22 cellular contexts compared by ENCODE assay signal in the genomic region with DNA sequence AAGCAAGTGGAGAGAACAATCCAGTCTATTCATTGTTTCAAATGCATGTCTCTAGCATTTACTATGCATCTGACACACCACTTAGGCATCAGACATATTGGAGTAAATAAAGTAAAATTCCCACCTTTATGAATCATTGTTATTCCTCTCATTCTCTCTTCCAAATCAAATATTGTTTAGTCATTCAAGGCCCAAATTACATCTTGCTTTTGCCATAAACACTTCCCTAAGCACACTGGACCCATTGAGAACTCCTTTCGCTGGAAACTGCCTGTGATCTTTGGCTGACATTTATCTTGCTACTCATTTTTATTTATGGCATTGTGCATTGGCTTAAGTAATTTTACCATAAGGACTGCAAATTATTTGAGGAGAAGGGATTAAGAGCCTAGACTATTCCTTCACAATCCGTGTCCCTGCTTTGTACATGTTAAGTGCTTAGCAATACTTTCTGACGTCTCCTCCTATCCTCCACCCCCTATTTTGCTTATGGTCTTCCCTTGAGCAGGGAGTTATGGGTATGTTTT. TPM values are rescaled to one million over a fixed set of nuclear protein-coding genes. Genes with fewer than 3 reads are reported as not detected.
A peak's percentile ranks its signal among the peaks of the same experiment; 100 is the strongest.
DNase-seq lines count a peak whose midpoint lies in the region; ATAC-seq and TF ChIP-seq lines count a peak whose summit lies in the region.
"Had no signal": no experiment of that assay in that cellular context is flagged by ENCODE, and none has a peak within 500 bp of the region (broad histone marks: within the 10 kb centered on the region; RNA-seq: fewer than 3 reads in every experiment).

No MANE protein-coding gene starts in this region.

- POLR2A ChIA-PET in Panc1 (lab: Charles Lee), result no interaction called here

- no peaks in the 10 kb centered on the region for H3K27me3 ChIP-seq in Panc1 (ENCODE audit: control insufficient read depth, insufficient read depth, low read length)
- no peaks in the 10 kb centered on the region for H3K27me3 ChIP-seq in thoracic aorta (replicated peaks; ENCODE audit: insufficient read depth)

- H3K9me3 ChIP-seq in Panc1 (ENCODE audit: control insufficient read depth, insufficient read depth, low read depth, low read length) (no peaks in the 10 kb centered on the region), thoracic aorta (no peaks in the 10 kb centered on the region)

- H3K27ac ChIP-seq in Panc1 (ENCODE audit: low read length) (no peak overlapping the region), epithelial cell of prostate (peak overlapping the region; percentile 72), thoracic aorta (peak overlapping the region; percentile 93 to 94)

- intact Hi-C loops in Panc1 (cut with micrococcal nuclease; ENCODE audit: unreplicated experiment), result no loop called here

- TF ChIP-seq CTCF in Panc1 (IDR thresholded peaks at IDR 0.05) (no peak), thoracic aorta (IDR thresholded peaks at IDR 0.05) (no peak)

- in situ Hi-C loops in Panc1 (cut with HindIII; ENCODE audit: low pct_unique_long_range_greater_than_20kb, low sequenced_read_pairs), result no loop called here

- BruUV-seq in Panc1 (replicated peaks; lab: Mats Ljungman, UMichigan), result no TSS peak

- ATAC-seq in Panc1, result peak; percentile 84
- ATAC-seq in thoracic aorta (ENCODE audit: insufficient number of reproducible peaks, low FRiP score, low read depth), result peak; percentile 32
- no peak for ATAC-seq in SK-N-SH treated with all-trans-retinoic acid at 6 μM for 48 hours

- H3K36me3 ChIP-seq in Panc1 (ENCODE audit: control insufficient read depth, insufficient read depth, low read length) (no peaks in the 10 kb centered on the region), thoracic aorta (no peaks in the 10 kb centered on the region)

- no peaks in the 10 kb centered on the region for H3K4me1 ChIP-seq in Panc1 (ENCODE audit: control insufficient read depth, insufficient read depth, low read length)
- peaks cover 35 to 73% of the 10 kb centered on the region in 2 donors for H3K4me1 ChIP-seq in thoracic aorta (ENCODE audit: control insufficient read depth in 1 of 2, low read depth in 2 of 2)

- H3K4me3 ChIP-seq in Panc1 (ENCODE audit: low read depth in 2 of 2, low read length in 2 of 2) (no peak overlapping the region), thoracic aorta (no peak overlapping the region)

- DNase-seq in ELR (ENCODE audit: low read depth) (peak; percentile 24), Panc1 (ENCODE audit: low read depth, low spot score) (peak; percentile 65), epithelial cell of prostate (ENCODE audit: low read depth, low spot score) (no peak), thoracic aorta (ENCODE audit: low spot score) (no peak), NCI-H2081 (lab: John Stamatoyannopoulos, UW) (no peak), Ammon's horn (ENCODE audit: low spot score) (no peak)
- DNase-seq: activated CD4-positive, alpha-beta T cell treated with anti-CD3 and anti-CD28 coated beads, Interleukin-2, amount 10 ng/mL, durations not matched to agents 24 days and 14 days; activated naive CD8-positive, alpha-beta T cell treated with anti-CD3 and anti-CD28 coated beads for 36 hours; DND-41; foreskin melanocyte; H7; hypothalamus; Kasumi-1; kidney; naive B cell; NCI-H2107; NCI-H510A; SHP77; substantia nigra had no signal

- CTCF ChIA-PET in Panc1 (lab: Charles Lee), result no interaction called here

TF ChIP-seq in SK-N-SH treated with all-trans-retinoic acid at 6 μM for 48 hours, 23 proteins besides CTCF, POLR2A, EP300 and RAD21 (continues in another document):
- TF ChIP-seq, protein P1, sequence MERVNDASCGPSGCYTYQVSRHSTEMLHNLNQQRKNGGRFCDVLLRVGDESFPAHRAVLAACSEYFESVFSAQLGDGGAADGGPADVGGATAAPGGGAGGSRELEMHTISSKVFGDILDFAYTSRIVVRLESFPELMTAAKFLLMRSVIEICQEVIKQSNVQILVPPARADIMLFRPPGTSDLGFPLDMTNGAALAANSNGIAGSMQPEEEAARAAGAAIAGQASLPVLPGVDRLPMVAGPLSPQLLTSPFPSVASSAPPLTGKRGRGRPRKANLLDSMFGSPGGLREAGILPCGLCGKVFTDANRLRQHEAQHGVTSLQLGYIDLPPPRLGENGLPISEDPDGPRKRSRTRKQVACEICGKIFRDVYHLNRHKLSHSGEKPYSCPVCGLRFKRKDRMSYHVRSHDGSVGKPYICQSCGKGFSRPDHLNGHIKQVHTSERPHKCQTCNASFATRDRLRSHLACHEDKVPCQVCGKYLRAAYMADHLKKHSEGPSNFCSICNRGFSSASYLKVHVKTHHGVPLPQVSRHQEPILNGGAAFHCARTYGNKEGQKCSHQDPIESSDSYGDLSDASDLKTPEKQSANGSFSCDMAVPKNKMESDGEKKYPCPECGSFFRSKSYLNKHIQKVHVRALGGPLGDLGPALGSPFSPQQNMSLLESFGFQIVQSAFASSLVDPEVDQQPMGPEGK (CRISPR knock-in tag; IDR thresholded peaks at IDR 0.05; ENCODE audit: borderline replicate concordance), result no peak
- TF ChIP-seq ZFP30 (CRISPR knock-in tag; IDR thresholded peaks at IDR 0.05), result no peak
- no peak for TF ChIP-seq ZNF8 (CRISPR knock-in tag; IDR thresholded peaks at IDR 0.05)
- TF ChIP-seq PPARA (CRISPR knock-in tag; IDR thresholded peaks at IDR 0.05; ENCODE audit: borderline replicate concordance), result no peak
- no peak for TF ChIP-seq TOX (CRISPR knock-in tag; IDR thresholded peaks at IDR 0.05; ENCODE audit: borderline replicate concordance)
- TF ChIP-seq, protein P2, sequence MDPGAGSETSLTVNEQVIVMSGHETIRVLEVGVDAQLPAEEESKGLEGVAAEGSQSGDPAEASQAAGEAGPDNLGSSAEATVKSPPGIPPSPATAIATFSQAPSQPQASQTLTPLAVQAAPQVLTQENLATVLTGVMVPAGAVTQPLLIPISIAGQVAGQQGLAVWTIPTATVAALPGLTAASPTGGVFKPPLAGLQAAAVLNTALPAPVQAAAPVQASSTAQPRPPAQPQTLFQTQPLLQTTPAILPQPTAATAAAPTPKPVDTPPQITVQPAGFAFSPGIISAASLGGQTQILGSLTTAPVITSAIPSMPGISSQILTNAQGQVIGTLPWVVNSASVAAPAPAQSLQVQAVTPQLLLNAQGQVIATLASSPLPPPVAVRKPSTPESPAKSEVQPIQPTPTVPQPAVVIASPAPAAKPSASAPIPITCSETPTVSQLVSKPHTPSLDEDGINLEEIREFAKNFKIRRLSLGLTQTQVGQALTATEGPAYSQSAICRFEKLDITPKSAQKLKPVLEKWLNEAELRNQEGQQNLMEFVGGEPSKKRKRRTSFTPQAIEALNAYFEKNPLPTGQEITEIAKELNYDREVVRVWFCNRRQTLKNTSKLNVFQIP (CRISPR knock-in tag; IDR thresholded peaks at IDR 0.05; ENCODE audit: borderline replicate concordance, low read depth), result no peak
- TF ChIP-seq ARNTL (CRISPR knock-in tag; IDR thresholded peaks at IDR 0.05; ENCODE audit: borderline replicate concordance, low read depth), result no peak
- no peak for TF ChIP-seq BACH2 (CRISPR knock-in tag; IDR thresholded peaks at IDR 0.05; ENCODE audit: borderline replicate concordance)
- TF ChIP-seq, protein P3, sequence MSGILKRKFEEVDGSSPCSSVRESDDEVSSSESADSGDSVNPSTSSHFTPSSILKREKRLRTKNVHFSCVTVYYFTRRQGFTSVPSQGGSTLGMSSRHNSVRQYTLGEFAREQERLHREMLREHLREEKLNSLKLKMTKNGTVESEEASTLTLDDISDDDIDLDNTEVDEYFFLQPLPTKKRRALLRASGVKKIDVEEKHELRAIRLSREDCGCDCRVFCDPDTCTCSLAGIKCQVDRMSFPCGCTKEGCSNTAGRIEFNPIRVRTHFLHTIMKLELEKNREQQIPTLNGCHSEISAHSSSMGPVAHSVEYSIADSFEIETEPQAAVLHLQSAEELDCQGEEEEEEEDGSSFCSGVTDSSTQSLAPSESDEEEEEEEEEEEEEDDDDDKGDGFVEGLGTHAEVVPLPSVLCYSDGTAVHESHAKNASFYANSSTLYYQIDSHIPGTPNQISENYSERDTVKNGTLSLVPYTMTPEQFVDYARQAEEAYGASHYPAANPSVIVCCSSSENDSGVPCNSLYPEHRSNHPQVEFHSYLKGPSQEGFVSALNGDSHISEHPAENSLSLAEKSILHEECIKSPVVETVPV (CRISPR knock-in tag; IDR thresholded peaks at IDR 0.05), result no peak
- TF ChIP-seq, protein P4, sequence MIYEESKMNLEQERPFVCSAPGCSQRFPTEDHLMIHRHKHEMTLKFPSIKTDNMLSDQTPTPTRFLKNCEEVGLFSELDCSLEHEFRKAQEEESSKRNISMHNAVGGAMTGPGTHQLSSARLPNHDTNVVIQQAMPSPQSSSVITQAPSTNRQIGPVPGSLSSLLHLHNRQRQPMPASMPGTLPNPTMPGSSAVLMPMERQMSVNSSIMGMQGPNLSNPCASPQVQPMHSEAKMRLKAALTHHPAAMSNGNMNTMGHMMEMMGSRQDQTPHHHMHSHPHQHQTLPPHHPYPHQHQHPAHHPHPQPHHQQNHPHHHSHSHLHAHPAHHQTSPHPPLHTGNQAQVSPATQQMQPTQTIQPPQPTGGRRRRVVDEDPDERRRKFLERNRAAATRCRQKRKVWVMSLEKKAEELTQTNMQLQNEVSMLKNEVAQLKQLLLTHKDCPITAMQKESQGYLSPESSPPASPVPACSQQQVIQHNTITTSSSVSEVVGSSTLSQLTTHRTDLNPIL (CRISPR knock-in tag; IDR thresholded peaks at IDR 0.05; ENCODE audit: low read depth), result no peak
- no peak for TF ChIP-seq ZNF565 (CRISPR knock-in tag; conservative IDR thresholded peaks at IDR 0.05; ENCODE audit: low read depth)
- TF ChIP-seq GLIS3 (CRISPR knock-in tag; IDR thresholded peaks at IDR 0.05), result no peak
- TF ChIP-seq ZFP3 (CRISPR knock-in tag; IDR thresholded peaks at IDR 0.05), result no peak
- no peak for TF ChIP-seq ZC3H10 (CRISPR knock-in tag; IDR thresholded peaks at IDR 0.05)
- no peak for TF ChIP-seq CSDC2 (CRISPR knock-in tag; IDR thresholded peaks at IDR 0.05)

RNA-seq across cellular contexts. Expression of a gene that starts 7.4 kb away (rescaled TPM):
- total RNA-seq in Panc1 (2021; ENCODE audit: unreplicated experiment) (not detected), thoracic aorta (10 to 100 TPM; 28.6 to 50.6 TPM)
- not detected for polyA plus RNA-seq in Panc1 (2012; ENCODE audit: insufficient read length)
- total RNA-seq: activated CD4-positive, alpha-beta T cell treated with anti-CD3 and anti-CD28 coated beads, Interleukin-2, amount 10 ng/mL, durations not matched to agents 24 days and 14 days; activated naive CD8-positive, alpha-beta T cell treated with anti-CD3 and anti-CD28 coated beads for 36 hours; activated T-helper 2 cell treated with anti-CD3 and anti-CD28 coated beads, Interferon-gamma antibody, Interleukin-2, Interleukin-4, amounts not matched to agents 10 μg/mL and 5 μg/mL and 100 μg/mL, durations not matched to agents 14 hours and 24 hours and 36 hours; H7; kidney; omental fat pad had no signal

RNA-seq across cellular contexts. Expression of a gene that starts 20.4 kb away (rescaled TPM):
- total RNA-seq in Panc1 (2021; ENCODE audit: unreplicated experiment) (0.39 TPM), thoracic aorta (not detected)
- not detected for polyA plus RNA-seq in Panc1 (2012; ENCODE audit: insufficient read length)
- total RNA-seq: activated CD4-positive, alpha-beta T cell treated with anti-CD3 and anti-CD28 coated beads, Interleukin-2, amount 10 ng/mL, durations not matched to agents 24 days and 14 days; activated naive CD8-positive, alpha-beta T cell treated with anti-CD3 and anti-CD28 coated beads for 36 hours; activated T-helper 2 cell treated with anti-CD3 and anti-CD28 coated beads, Interferon-gamma antibody, Interleukin-2, Interleukin-4, amounts not matched to agents 10 μg/mL and 5 μg/mL and 100 μg/mL, durations not matched to agents 14 hours and 24 hours and 36 hours; kidney; omental fat pad had no signal

Comparison
In these comparisons a context has a peak if more than half of its experiments do, and no peak if none do; other contexts are left out.
1. DNase-seq: peak in ELR (single experiment) and Panc1 (single experiment); none in epithelial cell of prostate (single experiment), thoracic aorta (single experiment), NCI-H2081 (0 of 2) and Ammon's horn (single experiment).
2. RNA of a gene that starts 7.4 kb away (total RNA-seq): 28.6 to 50.6 TPM in thoracic aorta; not detected in Panc1 (single experiment); every median in the first group is over 10 times any median in the second.